Comparison of ENCODE assay signal across 2 cellular contexts in genomic region chr1:64414855-64415546, GRCh38. TPM values are rescaled to one million over a fixed set of nuclear protein-coding genes. Genes with fewer than 3 reads are reported as not detected.
"Had no signal": no experiment of that assay in that cellular context is flagged by ENCODE, and none has a peak within 500 bp of the region (broad histone marks: within the 10 kb centered on the region; RNA-seq: fewer than 3 reads in every experiment).

No MANE protein-coding gene starts in this region.

RNA-seq across cellular contexts. Expression of gene CACHD1, which starts 54.9 kb away (rescaled TPM):
- total RNA-seq: myocyte had no signal
- polyA plus RNA-seq: immature natural killer cell had no signal
